Comparison of ENCODE assay signal across 1 cellular context in genomic region chr2:147464737-147465437, GRCh38.
TF ChIP-seq lines count a peak whose summit lies in the region.

No MANE protein-coding gene starts in this region.

TF ChIP-seq in WTC11, 78 proteins besides CTCF, POLR2A, EP300 and RAD21 (continued from another document):
- no peak for TF ChIP-seq USF2 (CRISPR knock-in tag; IDR thresholded peaks at IDR 0.05)
- no peak for TF ChIP-seq AFF4 (CRISPR knock-in tag; IDR thresholded peaks at IDR 0.05; ENCODE audit: borderline replicate concordance)
- no peak for TF ChIP-seq SMAD3 (CRISPR knock-in tag; IDR thresholded peaks at IDR 0.05; ENCODE audit: borderline replicate concordance)
- no peak for TF ChIP-seq ZNF512 (CRISPR knock-in tag; IDR thresholded peaks at IDR 0.05; ENCODE audit: borderline replicate concordance)
- no peak for TF ChIP-seq NFE2L1 (CRISPR knock-in tag; IDR thresholded peaks at IDR 0.05)
- no peak for TF ChIP-seq ERG (CRISPR knock-in tag; IDR thresholded peaks at IDR 0.05)
- no peak for TF ChIP-seq ZNF138 (CRISPR knock-in tag; conservative IDR thresholded peaks at IDR 0.05)
- no peak for TF ChIP-seq ZNF263 (CRISPR knock-in tag; IDR thresholded peaks at IDR 0.05; ENCODE audit: low read depth)
- no peak for TF ChIP-seq JAZF1 (CRISPR knock-in tag; IDR thresholded peaks at IDR 0.05)
- TF ChIP-seq ZNF416 (CRISPR knock-in tag; IDR thresholded peaks at IDR 0.05), result no peak
- TF ChIP-seq ZNF671 (CRISPR knock-in tag; IDR thresholded peaks at IDR 0.05), result no peak
- no peak for TF ChIP-seq PREB (CRISPR knock-in tag; IDR thresholded peaks at IDR 0.05; ENCODE audit: borderline replicate concordance)
- no peak for TF ChIP-seq ZNF281 (CRISPR knock-in tag; IDR thresholded peaks at IDR 0.05)
- no peak for TF ChIP-seq EMX1 (CRISPR knock-in tag; IDR thresholded peaks at IDR 0.05)
- no peak for TF ChIP-seq ETV6 (CRISPR knock-in tag; IDR thresholded peaks at IDR 0.05)
